1 cellular context compared by ENCODE assay signal in the genomic region with DNA sequence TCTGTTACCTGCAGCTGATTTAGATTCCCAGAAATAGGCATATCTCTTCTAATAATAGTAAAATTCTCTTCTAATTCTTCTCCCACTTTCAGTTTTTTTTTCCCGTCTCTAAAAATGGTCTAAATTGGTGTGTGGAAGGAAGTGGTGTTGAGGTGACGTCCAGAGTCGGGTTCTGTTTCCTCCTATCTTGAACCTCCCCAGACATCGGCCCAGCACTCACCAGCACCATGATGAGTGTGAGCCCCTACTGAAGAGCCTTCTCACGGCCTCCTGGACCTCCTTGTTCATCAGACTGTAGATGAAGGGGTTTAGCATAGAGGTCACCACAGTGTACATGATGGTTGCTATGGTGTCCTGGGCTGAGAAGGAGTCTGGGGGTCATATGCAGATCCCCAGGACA. TPM values are rescaled to one million over a fixed set of nuclear protein-coding genes. Genes with fewer than 3 reads are reported as not detected.
"Had no signal": no experiment of that assay in that cellular context is flagged by ENCODE, and none has a peak within 500 bp of the region (broad histone marks: within the 10 kb centered on the region; RNA-seq: fewer than 3 reads in every experiment).

No MANE protein-coding gene starts in this region.

RNA-seq across cellular contexts. Expression of a gene that starts 53.5 kb away (rescaled TPM):
- total RNA-seq: fibroblast of villous mesenchyme had no signal
